Comparison of ENCODE assay signal across 11 cellular contexts in genomic region chr5:138903113-138903789, GRCh38. TPM values are rescaled to one million over a fixed set of nuclear protein-coding genes. Genes with fewer than 3 reads are reported as not detected.
DNase-seq lines count a peak whose midpoint lies in the region; ATAC-seq and TF ChIP-seq lines count a peak whose summit lies in the region.
"Had no signal": no experiment of that assay in that cellular context is flagged by ENCODE, and none has a peak within 500 bp of the region (broad histone marks: within the 10 kb centered on the region; RNA-seq: fewer than 3 reads in every experiment).

No MANE protein-coding gene starts in this region.

- H4K20me1 ChIP-seq in osteoblast (ENCODE audit: insufficient read depth, low read length) = peaks cover 11% of the 10 kb centered on the region

- peaks cover 19% of the 10 kb centered on the region for H3K79me2 ChIP-seq in osteoblast (ENCODE audit: insufficient read depth, low read length)

- peak; percentile 61 for DNase-seq in EH (ENCODE audit: low read depth)
- peak; percentile 59 to 85 for DNase-seq in SW 1271 (lab: John Stamatoyannopoulos, UW)
- DNase-seq in fibroblast of gingiva (ENCODE audit: low read depth) = peak; percentile 5
- peak; percentile 18 for DNase-seq in osteoblast (ENCODE audit: insufficient read length, low spot score, missing footprints)
- no peak for DNase-seq in C1 segment of cervical spinal cord (lab: John Stamatoyannopoulos, UW)
- DNase-seq in globus pallidus (ENCODE audit: low spot score) = no peak
- DNase-seq: foreskin melanocyte, MG63, PC-9 had no signal

- peak overlapping the region; percentile 44 for H3K4me2 ChIP-seq in osteoblast (ENCODE audit: insufficient read depth, low read length)
- H3K4me2 ChIP-seq: PC-9 had no signal

- TF ChIP-seq CTCF in osteoblast (IDR thresholded peaks at IDR 0.05; ENCODE audit: extremely low read depth, low read depth, low read length) = no peak

- H2AFZ ChIP-seq in osteoblast (ENCODE audit: low read length) = no peak overlapping the region
- H2AFZ ChIP-seq: PC-9 had no signal

- H3K36me3 ChIP-seq in osteoblast (ENCODE audit: insufficient read depth, low read length) = peaks cover 37% of the 10 kb centered on the region

- H3K27ac ChIP-seq in osteoblast (ENCODE audit: low read depth, low read length) = peak overlapping the region; percentile 40
- H3K27ac ChIP-seq: PC-9 had no signal

- H3K9me3 ChIP-seq in osteoblast (ENCODE audit: low read depth, low read length) = no peaks in the 10 kb centered on the region
- H3K9me3 ChIP-seq: MG63 had no signal

- ATAC-seq in HG03565 (IDR thresholded peaks at IDR 0.05; ENCODE audit: unreplicated experiment) = no peak
- no peak for ATAC-seq in HG03469 (IDR thresholded peaks at IDR 0.05; ENCODE audit: unreplicated experiment)

- H3K4me3 ChIP-seq in osteoblast (ENCODE audit: insufficient read depth, low read length) = no peak overlapping the region
- H3K4me3 ChIP-seq: MG63, PC-9 had no signal

- peaks cover 30% of the 10 kb centered on the region for H3K4me1 ChIP-seq in osteoblast (ENCODE audit: insufficient read depth, low read length)

- no peaks in the 10 kb centered on the region for H3K27me3 ChIP-seq in osteoblast (ENCODE audit: insufficient read depth, low read length)
- H3K27me3 ChIP-seq: MG63 had no signal

RNA-seq across cellular contexts. Expression of gene LRRTM2, which starts 28.1 kb away (rescaled TPM):
- total RNA-seq in osteoblast = under 0.01 and 0.88 TPM in 2 replicates
- total RNA-seq: PC-9 had no signal

Comparison
In these comparisons a context has a peak if more than half of its experiments do, and no peak if none do; other contexts are left out.
1. DNase-seq: peak in EH (single experiment), SW 1271 (2 of 2), fibroblast of gingiva (single experiment) and osteoblast (single experiment); none in C1 segment of cervical spinal cord (0 of 14) and globus pallidus (single experiment).